16 cellular contexts compared by ENCODE assay signal in the genomic region with DNA sequence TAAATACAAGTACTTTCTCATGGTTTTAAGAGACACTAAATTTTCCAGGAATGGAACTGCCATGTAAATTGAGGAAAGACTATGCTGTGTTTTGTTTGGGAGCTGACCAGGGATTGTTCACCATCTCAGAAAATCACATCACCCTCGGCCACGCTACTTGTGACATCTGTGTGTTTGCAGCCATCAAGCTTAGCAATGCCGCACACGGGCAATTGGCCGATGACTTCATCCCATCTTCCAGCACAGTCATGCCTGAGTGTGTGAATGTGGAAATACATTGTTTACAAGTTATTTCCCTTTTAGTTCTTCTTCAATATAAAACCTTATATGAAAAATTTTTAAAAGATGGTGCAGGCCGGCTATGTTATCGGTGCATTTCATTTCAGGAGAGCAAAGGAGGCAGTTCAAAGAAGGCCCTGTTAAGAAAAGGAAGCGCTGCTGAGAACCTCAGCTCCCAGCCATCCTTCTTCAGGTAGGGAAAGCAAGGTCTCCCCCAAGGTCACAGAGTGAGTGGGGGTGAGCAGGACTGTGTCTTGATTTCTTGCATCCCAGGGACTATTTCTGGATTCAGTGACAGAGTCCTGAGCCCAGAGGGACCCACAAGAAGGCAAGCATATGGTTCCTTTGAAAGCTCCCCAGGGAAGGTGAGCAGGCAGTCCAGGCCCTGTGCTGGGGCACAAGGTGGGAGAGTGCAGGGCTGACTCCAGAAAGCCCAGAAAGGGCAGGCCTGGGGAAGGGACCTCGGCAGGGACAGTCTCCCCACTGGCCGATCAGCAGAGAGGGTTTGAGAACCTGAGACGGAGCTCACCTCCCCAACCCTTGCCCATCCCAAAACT.
DNase-seq lines count a peak whose midpoint lies in the region; ATAC-seq and TF ChIP-seq lines count a peak whose summit lies in the region.
"Had no signal": no experiment of that assay in that cellular context is flagged by ENCODE, and none has a peak within 500 bp of the region (broad histone marks: within the 10 kb centered on the region; RNA-seq: fewer than 3 reads in every experiment).

No MANE protein-coding gene starts in this region.

- no peaks in the 10 kb centered on the region for H3K9me3 ChIP-seq in upper lobe of right lung
- no peaks in the 10 kb centered on the region for H3K9me3 ChIP-seq in MM.1S (replicated peaks; ENCODE audit: insufficient read depth, low read length)
- H3K9me3 ChIP-seq: BE2C, gastroesophageal sphincter had no signal

- H3K27me3 ChIP-seq in upper lobe of right lung (no peaks in the 10 kb centered on the region), MM.1S (replicated peaks; ENCODE audit: insufficient read depth, low read length) (no peaks in the 10 kb centered on the region)
- H3K27me3 ChIP-seq: BE2C had no signal

- no peaks in the 10 kb centered on the region for H3K79me2 ChIP-seq in MM.1S (ENCODE audit: low read length)
- H3K79me2 ChIP-seq: parathyroid adenoma had no signal

- H3F3A ChIP-seq in MM.1S (ENCODE audit: insufficient read depth, low read length): no peaks in the 10 kb centered on the region

- H3K36me3 ChIP-seq in upper lobe of right lung (no peaks in the 10 kb centered on the region), MM.1S (replicated peaks; ENCODE audit: insufficient read depth, low read length) (no peaks in the 10 kb centered on the region)
- H3K36me3 ChIP-seq: BE2C, gastroesophageal sphincter had no signal

- H3K27ac ChIP-seq in upper lobe of right lung (no peak overlapping the region), MM.1S (ENCODE audit: low read length) (no peak overlapping the region)
- H3K27ac ChIP-seq: gastroesophageal sphincter, parathyroid adenoma had no signal

- H3K4me3 ChIP-seq in upper lobe of right lung: no peak overlapping the region
- no peak overlapping the region for H3K4me3 ChIP-seq in MM.1S (ENCODE audit: low read length)
- H3K4me3 ChIP-seq: gastroesophageal sphincter had no signal

- no peak overlapping the region for H3K9ac ChIP-seq in MM.1S (ENCODE audit: low read length)
- H3K9ac ChIP-seq: parathyroid adenoma had no signal

- no peaks in the 10 kb centered on the region for H3K4me1 Mint-ChIP-seq in activated naive CD8-positive, alpha-beta T cell treated with anti-CD3 and anti-CD28 coated beads, Interleukin-2, amount 10 ng/mL, durations not matched to agents 7 days and 5 days
- H3K4me1 Mint-ChIP-seq in activated naive CD8-positive, alpha-beta T cell treated with anti-CD3 and anti-CD28 coated beads, Interleukin-2, amount 50 U/mL, for 24 hours: no peaks in the 10 kb centered on the region
- H3K4me1 Mint-ChIP-seq: immature natural killer cell had no signal

- H2AFZ ChIP-seq in MM.1S (ENCODE audit: low read length): no peak overlapping the region
- H2AFZ ChIP-seq: parathyroid adenoma had no signal

- H3K27ac Mint-ChIP-seq in activated naive CD8-positive, alpha-beta T cell treated with anti-CD3 and anti-CD28 coated beads, Interleukin-2, amount 10 ng/mL, durations not matched to agents 7 days and 5 days: no peak overlapping the region
- no peak overlapping the region for H3K27ac Mint-ChIP-seq in activated naive CD8-positive, alpha-beta T cell treated with anti-CD3 and anti-CD28 coated beads, Interleukin-2, amount 50 U/mL, for 24 hours
- H3K27ac Mint-ChIP-seq: immature natural killer cell had no signal

- no peak for ATAC-seq in activated naive CD8-positive, alpha-beta T cell treated with anti-CD3 and anti-CD28 coated beads, Interleukin-2, amount 10 ng/mL, durations not matched to agents 7 days and 5 days (ENCODE audit: low read depth)
- no peak for ATAC-seq in activated naive CD8-positive, alpha-beta T cell treated with anti-CD3 and anti-CD28 coated beads, Interleukin-2, amount 50 U/mL, for 24 hours
- ATAC-seq in left lobe of liver: no peak
- no peak for ATAC-seq in upper lobe of right lung
- ATAC-seq: gastroesophageal sphincter had no signal

- peaks cover under 1% of the 10 kb centered on the region for H3K9me3 Mint-ChIP-seq in activated naive CD8-positive, alpha-beta T cell treated with anti-CD3 and anti-CD28 coated beads, Interleukin-2, amount 10 ng/mL, durations not matched to agents 7 days and 5 days
- H3K9me3 Mint-ChIP-seq in activated naive CD8-positive, alpha-beta T cell treated with anti-CD3 and anti-CD28 coated beads, Interleukin-2, amount 50 U/mL, for 24 hours: peaks cover under 1% of the 10 kb centered on the region

- H3K36me3 Mint-ChIP-seq in activated naive CD8-positive, alpha-beta T cell treated with anti-CD3 and anti-CD28 coated beads, Interleukin-2, amount 10 ng/mL, durations not matched to agents 7 days and 5 days: no peaks in the 10 kb centered on the region
- no peaks in the 10 kb centered on the region for H3K36me3 Mint-ChIP-seq in activated naive CD8-positive, alpha-beta T cell treated with anti-CD3 and anti-CD28 coated beads, Interleukin-2, amount 50 U/mL, for 24 hours (ENCODE audit: low read depth)

- DNase-seq in activated naive CD8-positive, alpha-beta T cell treated with anti-CD3 and anti-CD28 coated beads, Interleukin-2, amount 10 ng/mL, durations not matched to agents 7 days and 5 days: peak; percentile 10
- DNase-seq in activated naive CD8-positive, alpha-beta T cell treated with anti-CD3 and anti-CD28 coated beads, Interleukin-2, amount 50 U/mL, for 24 hours: no peak
- DNase-seq in astrocyte of the hippocampus (ENCODE audit: low read depth, low spot score) (peak; percentile 23), left lobe of liver (ENCODE audit: low spot score) (peak; percentile 26), upper lobe of right lung (peak; percentile 21), MM.1S (no peak), 8988T (no peak), AG20443 (ENCODE audit: low spot score) (no peak)
- DNase-seq: BE2C, cortex of kidney, DND-41, immature natural killer cell, NCI-H1930, SIG-M5 had no signal

- peaks cover 11% of the 10 kb centered on the region for H3K27me3 Mint-ChIP-seq in activated naive CD8-positive, alpha-beta T cell treated with anti-CD3 and anti-CD28 coated beads, Interleukin-2, amount 10 ng/mL, durations not matched to agents 7 days and 5 days
- peaks cover 2% of the 10 kb centered on the region for H3K27me3 Mint-ChIP-seq in activated naive CD8-positive, alpha-beta T cell treated with anti-CD3 and anti-CD28 coated beads, Interleukin-2, amount 50 U/mL, for 24 hours

- H3K4me1 ChIP-seq in upper lobe of right lung (no peaks in the 10 kb centered on the region), MM.1S (ENCODE audit: low read length) (no peaks in the 10 kb centered on the region)
- H3K4me1 ChIP-seq: BE2C, parathyroid adenoma had no signal

- H3K4me2 ChIP-seq in MM.1S (ENCODE audit: low read depth, low read length): no peak overlapping the region

- TF ChIP-seq CTCF in upper lobe of right lung (IDR thresholded peaks at IDR 0.05) (no peak), MM.1S (IDR thresholded peaks at IDR 0.05; ENCODE audit: low read length) (no peak)

- intact Hi-C loops in upper lobe of right lung (cut with DNase I): no loop called here

- no peaks in the 10 kb centered on the region for H4K20me1 ChIP-seq in MM.1S (ENCODE audit: insufficient read depth, low read length)

- H3K9me2 ChIP-seq in MM.1S (replicated peaks; ENCODE audit: insufficient read depth, low read length): no peaks in the 10 kb centered on the region

- no peak overlapping the region for H3K4me3 Mint-ChIP-seq in activated naive CD8-positive, alpha-beta T cell treated with anti-CD3 and anti-CD28 coated beads, Interleukin-2, amount 10 ng/mL, durations not matched to agents 7 days and 5 days
- H3K4me3 Mint-ChIP-seq in activated naive CD8-positive, alpha-beta T cell treated with anti-CD3 and anti-CD28 coated beads, Interleukin-2, amount 50 U/mL, for 24 hours: no peak overlapping the region
- H3K4me3 Mint-ChIP-seq: immature natural killer cell had no signal

- POLR2A ChIA-PET in activated naive CD8-positive, alpha-beta T cell treated with anti-CD3 and anti-CD28 coated beads, Interleukin-2, amount 10 ng/mL, durations not matched to agents 7 days and 5 days (lab: Charles Lee): no interaction called here

Comparison
In these comparisons a context has a peak if more than half of its experiments do, and no peak if none do; other contexts are left out.
1. DNase-seq: peak in activated naive CD8-positive, alpha-beta T cell treated with anti-CD3 and anti-CD28 coated beads, Interleukin-2, amount 10 ng/mL, durations not matched to agents 7 days and 5 days (single experiment), astrocyte of the hippocampus (single experiment), left lobe of liver (single experiment) and upper lobe of right lung (single experiment); none in activated naive CD8-positive, alpha-beta T cell treated with anti-CD3 and anti-CD28 coated beads, Interleukin-2, amount 50 U/mL, for 24 hours (single experiment), MM.1S (single experiment), 8988T (single experiment) and AG20443 (single experiment).